In genomic region chr19:38532939-38533338, GRCh38 we compare ENCODE assay signal across 17 cellular contexts.
A peak's percentile ranks its signal among the peaks of the same experiment; 100 is the strongest.
DNase-seq lines count a peak whose midpoint lies in the region; ATAC-seq, FAIRE-seq and TF ChIP-seq lines count a peak whose summit lies in the region.
"Had no signal": no experiment of that assay in that cellular context is flagged by ENCODE, and none has a peak within 500 bp of the region (broad histone marks: within the 10 kb centered on the region; RNA-seq: fewer than 3 reads in every experiment).

No MANE protein-coding gene starts in this region.

- ATAC-seq in A549 (no peak), K562 (no peak)
- no peak for ATAC-seq in stimulated activated memory B cell treated with anti-CD40 and anti-IgM and Interleukin-4, amounts not matched to agents 10 μg/mL and 1 μg/mL and 100 μg/mL, for 72 hours

- no peak overlapping the region for H3K27ac ChIP-seq in A549
- H3K27ac ChIP-seq in K562 (ENCODE audit: extremely low read depth, low read depth, low read length), result no peak overlapping the region
- no peak overlapping the region for H3K27ac ChIP-seq in WERI-Rb-1
- H3K27ac ChIP-seq: BLaER1 had no signal

- H3K9me1 ChIP-seq in K562 (ENCODE audit: control insufficient read depth, insufficient read depth, low read length), result peaks cover 3% of the 10 kb centered on the region

- H3K9me3 ChIP-seq in A549 (peaks cover 34% of the 10 kb centered on the region), K562 (replicated peaks; ENCODE audit: control insufficient read depth, insufficient read depth, low read depth, low read length) (peaks cover 15% of the 10 kb centered on the region; the same call in 1 of the 2 replicates), WERI-Rb-1 (ENCODE audit: severe bottlenecking) (peaks cover 10% of the 10 kb centered on the region)

- FAIRE-seq in A549 (lab: Jason Lieb, UNC) (no peak), K562 (lab: Jason Lieb, UNC) (no peak)
- FAIRE-seq: GM12892, GM18507, H1 had no signal

- no peak overlapping the region for H3K4me3 Mint-ChIP-seq in neural crest cell
- no peak overlapping the region for H3K4me3 Mint-ChIP-seq in stimulated activated memory B cell treated with anti-CD40 and anti-IgM and Interleukin-4, amounts not matched to agents 10 μg/mL and 1 μg/mL and 100 μg/mL, for 72 hours
- H3K4me3 Mint-ChIP-seq: CD14-positive monocyte; CD4-positive, alpha-beta memory T cell; H9 had no signal

- no peaks in the 10 kb centered on the region for H3K79me2 ChIP-seq in K562 (ENCODE audit: control insufficient read depth, insufficient read depth, low read length)

- no peak overlapping the region for H2AFZ ChIP-seq in K562 (ENCODE audit: low read depth, low read length)

- TF ChIP-seq CTCF in A549 (IDR thresholded peaks at IDR 0.05) (no peak), K562 (IDR thresholded peaks at IDR 0.05 in 2 of 3, conservative IDR thresholded peaks at IDR 0.05 in 1 of 3; ENCODE audit: insufficient read depth in 2 of 3, low read depth in 1 of 3, low read length in 3 of 3) (no peak), neural crest cell (conservative IDR thresholded peaks at IDR 0.05) (no peak), WERI-Rb-1 (IDR thresholded peaks at IDR 0.05; ENCODE audit: low read depth, low read length) (no peak)

- 44% methylated on average over 3 of the region's 3 CpGs for WGBS in A549 (ENCODE audit: missing lambda C conversion rate)
- WGBS in K562 (ENCODE audit: insufficient coverage, low coverage, missing lambda C conversion rate), result 30% methylated on average over 3 of the region's 3 CpGs

- H3K4me2 ChIP-seq in A549 (no peak overlapping the region), K562 (ENCODE audit: insufficient read depth, low read length) (no peak overlapping the region)
- H3K4me2 ChIP-seq: BLaER1 had no signal

- H3K36me3 ChIP-seq in K562 (ENCODE audit: control insufficient read depth, insufficient read depth, low read length), result no peaks in the 10 kb centered on the region
- H3K36me3 ChIP-seq in WERI-Rb-1, result no peaks in the 10 kb centered on the region
- H3K36me3 ChIP-seq: BLaER1 had no signal

- no peaks in the 10 kb centered on the region for H4K20me1 ChIP-seq in K562 (replicated peaks; ENCODE audit: control insufficient read depth, insufficient read depth, low read length)
- H4K20me1 ChIP-seq: BLaER1 had no signal

- intact Hi-C loops in K562 (cut with micrococcal nuclease), result no loop called here

- H3K27me3 Mint-ChIP-seq in neural crest cell (ENCODE audit: low read depth), result no peaks in the 10 kb centered on the region
- H3K27me3 Mint-ChIP-seq in stimulated activated memory B cell treated with anti-CD40 and anti-IgM and Interleukin-4, amounts not matched to agents 10 μg/mL and 1 μg/mL and 100 μg/mL, for 72 hours, result peaks cover 56% of the 10 kb centered on the region
- H3K27me3 Mint-ChIP-seq: CD4-positive, alpha-beta memory T cell had no signal

- BruUV-seq in K562 (replicated peaks; lab: Mats Ljungman, UMichigan), result no TSS peak

- POLR2A ChIA-PET in A549 (lab: Yijun Ruan, JAX), result interaction anchor here (1.3 kb wide), 1 partner anchor 398 kb away, joined by 5 read pairs; the partner anchor contains the start of genes MRPS12 and SARS2
- POLR2A ChIA-PET in K562 (lab: Yijun Ruan, JAX), result interaction anchor here (2.2 kb wide), 1 partner anchor 11 kb away, joined by 11 read pairs; no protein-coding TSS in a partner anchor

- TF ChIP-seq RAD21 in A549 (conservative IDR thresholded peaks at IDR 0.05 in 1 of 2, IDR thresholded peaks at IDR 0.05 in 1 of 2) (no peak), K562 (CRISPR knock-in tag; conservative IDR thresholded peaks at IDR 0.05 in 1 of 2, IDR thresholded peaks at IDR 0.05 in 1 of 2) (no peak)

- CTCF ChIA-PET in A549 (lab: Yijun Ruan, JAX) (interaction anchor here (0.6 to 9.3 kb wide), 13 partner anchors 9 to 397 kb away, joined by 3 to 145 read pairs (median 4); partner anchors contain the start of genes MRPS12 and SARS2), K562 (lab: Yijun Ruan, JAX; ENCODE audit: low intra/inter-chr PET ratio) (no interaction called here)

- no peak for TF ChIP-seq EP300 in A549 (IDR thresholded peaks at IDR 0.05)
- no peak for TF ChIP-seq EP300 in K562 (IDR thresholded peaks at IDR 0.05; ENCODE audit: low read length)

- H3K9me3 Mint-ChIP-seq in neural crest cell, result peaks cover 10% of the 10 kb centered on the region
- peaks cover 12% of the 10 kb centered on the region for H3K9me3 Mint-ChIP-seq in stimulated activated memory B cell treated with anti-CD40 and anti-IgM and Interleukin-4, amounts not matched to agents 10 μg/mL and 1 μg/mL and 100 μg/mL, for 72 hours

- in situ Hi-C loops in K562 (cut with MboI), result no loop called here

- H3K27ac Mint-ChIP-seq in neural crest cell (ENCODE audit: unreplicated experiment), result peak overlapping the region; percentile 67
- H3K27ac Mint-ChIP-seq in stimulated activated memory B cell treated with anti-CD40 and anti-IgM and Interleukin-4, amounts not matched to agents 10 μg/mL and 1 μg/mL and 100 μg/mL, for 72 hours, result peak overlapping the region; percentile 35
- H3K27ac Mint-ChIP-seq: CD14-positive monocyte, H9 had no signal

- H3K9ac ChIP-seq in K562 (ENCODE audit: insufficient read depth in 1 of 2, low read depth in 2 of 2, low read length in 2 of 2), result no peak overlapping the region
- H3K9ac ChIP-seq: BLaER1 had no signal

- no peak for TF ChIP-seq POLR2A in A549 (IDR thresholded peaks at IDR 0.05; ENCODE audit: low read length)
- TF ChIP-seq POLR2A in K562 (conservative IDR thresholded peaks at IDR 0.05), result no peak

- no peak overlapping the region for H3K4me3 ChIP-seq in A549
- H3K4me3 ChIP-seq in K562, result no peak overlapping the region
- H3K4me3 ChIP-seq in WERI-Rb-1 (ENCODE audit: low read depth, low read length), result no peak overlapping the region
- H3K4me3 ChIP-seq: BLaER1 had no signal

- peaks cover 4% of the 10 kb centered on the region; the same call in 2 of the 3 replicates for H3K4me1 ChIP-seq in A549
- H3K4me1 ChIP-seq in K562 (replicated peaks in 1 of 2; ENCODE audit: control insufficient read depth in 2 of 2, insufficient read depth in 2 of 2, low read length in 2 of 2), result peaks cover 4 to 10% of the 10 kb centered on the region in 2 experiments; a peak in 4 of 5 replicates
- H3K4me1 ChIP-seq: BLaER1 had no signal

- DNase-seq in A549 (ENCODE audit: low read depth in 1 of 2, low spot score in 1 of 2), result no peak
- no peak for DNase-seq in K562 (ENCODE audit: extremely low read depth in 1 of 4, low spot score in 3 of 4)
- no peak for DNase-seq in neural crest cell (ENCODE audit: low read depth, low spot score)
- no peak for DNase-seq in HPDE6-E6E7 (ENCODE audit: extremely low spot score)
- no peak for DNase-seq in NCI-H774 (lab: John Stamatoyannopoulos, UW)
- no peak for DNase-seq in WERI-Rb-1
- DNase-seq: CD4-positive, alpha-beta memory T cell; DMS153; DMS79; GDM1; H9 had no signal

- H3K36me3 Mint-ChIP-seq in neural crest cell (ENCODE audit: low read depth), result no peaks in the 10 kb centered on the region
- peaks cover 11% of the 10 kb centered on the region for H3K36me3 Mint-ChIP-seq in stimulated activated memory B cell treated with anti-CD40 and anti-IgM and Interleukin-4, amounts not matched to agents 10 μg/mL and 1 μg/mL and 100 μg/mL, for 72 hours
- H3K36me3 Mint-ChIP-seq: CD14-positive monocyte had no signal

- peaks cover 6% of the 10 kb centered on the region for H3K4me1 Mint-ChIP-seq in neural crest cell
- H3K4me1 Mint-ChIP-seq in stimulated activated memory B cell treated with anti-CD40 and anti-IgM and Interleukin-4, amounts not matched to agents 10 μg/mL and 1 μg/mL and 100 μg/mL, for 72 hours, result no peaks in the 10 kb centered on the region

- H3K27me3 ChIP-seq in K562 (ENCODE audit: control insufficient read depth in 2 of 2, insufficient read depth in 2 of 2, low read length in 2 of 2), result no peaks in the 10 kb centered on the region
- no peaks in the 10 kb centered on the region for H3K27me3 ChIP-seq in WERI-Rb-1 (ENCODE audit: insufficient read depth, low read depth, severe bottlenecking)
- H3K27me3 ChIP-seq: BLaER1 had no signal

TF ChIP-seq in A549, 52 proteins besides CTCF, POLR2A, EP300 and RAD21:
- TF ChIP-seq GATA3 (IDR thresholded peaks at IDR 0.05; ENCODE audit: borderline replicate concordance) (no peak), ZFP36 (IDR thresholded peaks at IDR 0.05; ENCODE audit: borderline replicate concordance, partially characterized antibody) (peak; percentile 74)

TF ChIP-seq in K562, 482 proteins besides CTCF, POLR2A, EP300 and RAD21:
- TF ChIP-seq ZNF764 (CRISPR knock-in tag; IDR thresholded peaks at IDR 0.05; ENCODE audit: low read depth), result no peak
- no peak for TF ChIP-seq E2F5 (CRISPR knock-in tag; IDR thresholded peaks at IDR 0.05)
- TF ChIP-seq MXI1 (IDR thresholded peaks at IDR 0.05; ENCODE audit: low read depth, low read length), result no peak
- TF ChIP-seq FOXP1 (CRISPR knock-in tag; IDR thresholded peaks at IDR 0.05), result no peak
- TF ChIP-seq GMEB1 (CRISPR knock-in tag; IDR thresholded peaks at IDR 0.05), result no peak
- no peak for TF ChIP-seq KDM1A (IDR thresholded peaks at IDR 0.05)
- no peak for TF ChIP-seq SNRNP70 (optimal IDR thresholded peaks at IDR 0.05; ENCODE audit: low read depth, low read length)
- peak; percentile 24 for TF ChIP-seq RBM25 (IDR thresholded peaks at IDR 0.05; ENCODE audit: low read depth, low read length, severe bottlenecking)
- TF ChIP-seq RUNX1 (IDR thresholded peaks at IDR 0.05; ENCODE audit: low read depth), result no peak
- TF ChIP-seq ZFP36 (IDR thresholded peaks at IDR 0.05; ENCODE audit: low read depth, low read length, partially characterized antibody), result peak; percentile 82

Comparison
In these comparisons a context has a peak if more than half of its experiments do, and no peak if none do; other contexts are left out.
1. Of the 35 proteins assayed by ChIP-seq in both K562 and A549: peak only in K562: none; only in A549: none; in both: ZFP36; in neither: 34.